ENCODE assay signal across 11 cellular contexts in the genomic region with DNA sequence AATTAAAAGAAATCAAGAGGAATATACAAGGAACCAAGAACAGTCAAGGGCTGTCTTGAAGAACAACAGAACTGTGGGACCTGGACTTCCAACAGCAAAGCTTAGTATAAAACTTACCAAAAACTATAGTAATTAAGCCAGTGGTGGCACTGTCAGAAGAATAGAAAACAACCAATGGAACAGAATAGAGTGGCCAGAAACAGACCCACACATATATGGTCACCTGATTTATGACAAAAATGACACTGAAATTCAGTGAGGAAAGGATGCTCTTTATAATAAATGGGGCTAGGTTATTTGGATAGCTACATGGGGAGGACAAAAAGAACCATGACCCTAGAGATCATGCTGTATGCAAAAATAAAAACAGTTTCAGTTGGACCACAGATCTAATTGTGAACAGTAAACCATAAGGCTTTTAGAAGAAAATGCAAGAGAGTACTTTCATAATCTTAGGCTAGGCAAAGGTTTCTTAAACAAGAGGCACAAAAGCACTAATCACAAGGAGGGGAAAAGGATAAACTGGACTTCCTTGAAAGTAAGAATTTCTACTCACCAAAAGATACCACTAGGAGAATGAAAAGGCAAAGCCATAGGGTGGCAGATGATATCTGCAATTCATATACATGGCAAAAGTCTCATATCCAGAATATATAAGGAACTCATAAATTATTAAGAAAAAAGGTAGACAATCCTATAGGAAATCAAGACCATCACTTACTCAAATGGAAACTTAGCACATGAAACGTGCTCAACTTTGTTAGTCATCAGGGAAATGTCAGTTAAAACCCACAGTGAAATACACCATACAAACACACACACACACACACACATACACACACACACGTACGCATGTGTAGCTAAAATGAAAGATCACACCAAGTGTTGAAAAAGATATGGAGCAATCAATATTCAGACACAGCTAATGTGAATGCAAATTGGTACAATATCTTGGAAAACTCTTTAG. TPM values are rescaled to one million over a fixed set of nuclear protein-coding genes. Genes with fewer than 3 reads are reported as not detected.
DNase-seq lines count a peak whose midpoint lies in the region; ATAC-seq lines count a peak whose summit lies in the region.
"Had no signal": no experiment of that assay in that cellular context is flagged by ENCODE, and none has a peak within 500 bp of the region (broad histone marks: within the 10 kb centered on the region; RNA-seq: fewer than 3 reads in every experiment).

No MANE protein-coding gene starts in this region.

- intact Hi-C loops in activated T-helper 1 cell treated with anti-CD3 and anti-CD28 coated beads, Interleukin-12 subunit alpha, Interleukin-12 subunit beta, Interleukin-2, Interleukin-4 antibody, amounts not matched to agents 30 ng/mL and 10 ng/mL and 1 ng/mL, durations not matched to agents 14 hours and 24 hours and 36 hours (cut with micrococcal nuclease): loop anchor here (1.0 to 2.0 kb wide), 3 partner anchors 21 to 139 kb away; a partner anchor contains a TSS

- H3K27me3 ChIP-seq in H7 (ENCODE audit: control insufficient read depth, insufficient read depth, low read length): no peaks in the 10 kb centered on the region
- H3K27me3 ChIP-seq: right atrium auricular region had no signal

- H3K4me3 Mint-ChIP-seq in activated T-helper 1 cell treated with anti-CD3 and anti-CD28 coated beads, Interleukin-12 subunit alpha, Interleukin-12 subunit beta, Interleukin-2, Interleukin-4 antibody, amounts not matched to agents 30 ng/mL and 10 ng/mL and 1 ng/mL, durations not matched to agents 14 hours and 24 hours and 36 hours: peak overlapping the region; percentile 43
- H3K4me3 Mint-ChIP-seq in stimulated activated memory B cell treated with anti-CD40 and anti-IgM and Interleukin-4, amounts not matched to agents 10 μg/mL and 1 μg/mL and 100 μg/mL, for 72 hours: no peak overlapping the region

- no peak for DNase-seq in activated T-helper 1 cell treated with anti-CD3 and anti-CD28 coated beads, Interleukin-12 subunit alpha, Interleukin-12 subunit beta, Interleukin-2, Interleukin-4 antibody, amounts not matched to agents 30 ng/mL and 10 ng/mL and 1 ng/mL, durations not matched to agents 14 hours and 24 hours and 36 hours (ENCODE audit: low spot score)
- DNase-seq in midbrain (lab: John Stamatoyannopoulos, UW) (no peak), H7 (no peak), activated gamma-delta T cell treated with Interleukin-2 at 50 U/mL for 16 hours (no peak)
- DNase-seq: effector memory CD4-positive, alpha-beta T cell; NCI-H82 had no signal

- H3K36me3 ChIP-seq in H7 (replicated peaks; ENCODE audit: control insufficient read depth, insufficient read depth, low read length): no peaks in the 10 kb centered on the region
- H3K36me3 ChIP-seq: right atrium auricular region had no signal

- H3K36me3 Mint-ChIP-seq in activated T-helper 1 cell treated with anti-CD3 and anti-CD28 coated beads, Interleukin-12 subunit alpha, Interleukin-12 subunit beta, Interleukin-2, Interleukin-4 antibody, amounts not matched to agents 30 ng/mL and 10 ng/mL and 1 ng/mL, durations not matched to agents 14 hours and 24 hours and 36 hours (ENCODE audit: low read depth): peaks cover 36% of the 10 kb centered on the region
- peaks cover 5% of the 10 kb centered on the region for H3K36me3 Mint-ChIP-seq in stimulated activated memory B cell treated with anti-CD40 and anti-IgM and Interleukin-4, amounts not matched to agents 10 μg/mL and 1 μg/mL and 100 μg/mL, for 72 hours

- peaks cover 4% of the 10 kb centered on the region for H3K9me3 Mint-ChIP-seq in activated T-helper 1 cell treated with anti-CD3 and anti-CD28 coated beads, Interleukin-12 subunit alpha, Interleukin-12 subunit beta, Interleukin-2, Interleukin-4 antibody, amounts not matched to agents 30 ng/mL and 10 ng/mL and 1 ng/mL, durations not matched to agents 14 hours and 24 hours and 36 hours
- no peaks in the 10 kb centered on the region for H3K9me3 Mint-ChIP-seq in stimulated activated memory B cell treated with anti-CD40 and anti-IgM and Interleukin-4, amounts not matched to agents 10 μg/mL and 1 μg/mL and 100 μg/mL, for 72 hours

- ATAC-seq in GM18502 (IDR thresholded peaks at IDR 0.05; ENCODE audit: poor library complexity, unreplicated experiment): peak; percentile 84
- peak; percentile 82 for ATAC-seq in GM21367 (IDR thresholded peaks at IDR 0.05; ENCODE audit: unreplicated experiment)
- ATAC-seq in HG03108 (IDR thresholded peaks at IDR 0.05; ENCODE audit: unreplicated experiment): peak; percentile 78
- no peak for ATAC-seq in stimulated activated memory B cell treated with anti-CD40 and anti-IgM and Interleukin-4, amounts not matched to agents 10 μg/mL and 1 μg/mL and 100 μg/mL, for 72 hours

- peak overlapping the region; percentile 77 for H3K27ac Mint-ChIP-seq in activated T-helper 1 cell treated with anti-CD3 and anti-CD28 coated beads, Interleukin-12 subunit alpha, Interleukin-12 subunit beta, Interleukin-2, Interleukin-4 antibody, amounts not matched to agents 30 ng/mL and 10 ng/mL and 1 ng/mL, durations not matched to agents 14 hours and 24 hours and 36 hours
- no peak overlapping the region for H3K27ac Mint-ChIP-seq in stimulated activated memory B cell treated with anti-CD40 and anti-IgM and Interleukin-4, amounts not matched to agents 10 μg/mL and 1 μg/mL and 100 μg/mL, for 72 hours

- H3K27me3 Mint-ChIP-seq in activated T-helper 1 cell treated with anti-CD3 and anti-CD28 coated beads, Interleukin-12 subunit alpha, Interleukin-12 subunit beta, Interleukin-2, Interleukin-4 antibody, amounts not matched to agents 30 ng/mL and 10 ng/mL and 1 ng/mL, durations not matched to agents 14 hours and 24 hours and 36 hours (ENCODE audit: insufficient read depth): no peaks in the 10 kb centered on the region
- H3K27me3 Mint-ChIP-seq in stimulated activated memory B cell treated with anti-CD40 and anti-IgM and Interleukin-4, amounts not matched to agents 10 μg/mL and 1 μg/mL and 100 μg/mL, for 72 hours: no peaks in the 10 kb centered on the region

- peaks cover 52% of the 10 kb centered on the region for H3K4me1 Mint-ChIP-seq in activated T-helper 1 cell treated with anti-CD3 and anti-CD28 coated beads, Interleukin-12 subunit alpha, Interleukin-12 subunit beta, Interleukin-2, Interleukin-4 antibody, amounts not matched to agents 30 ng/mL and 10 ng/mL and 1 ng/mL, durations not matched to agents 14 hours and 24 hours and 36 hours (ENCODE audit: low read depth)
- H3K4me1 Mint-ChIP-seq in stimulated activated memory B cell treated with anti-CD40 and anti-IgM and Interleukin-4, amounts not matched to agents 10 μg/mL and 1 μg/mL and 100 μg/mL, for 72 hours: peaks cover 24% of the 10 kb centered on the region

- no peak overlapping the region for H3K4me3 ChIP-seq in H7 (ENCODE audit: insufficient read depth, low read depth, low read length)
- H3K4me3 ChIP-seq: right atrium auricular region had no signal

RNA-seq across cellular contexts. Expression of a gene that starts 20.8 kb away (rescaled TPM):
- total RNA-seq in activated T-helper 1 cell treated with anti-CD3 and anti-CD28 coated beads, Interleukin-12 subunit alpha, Interleukin-12 subunit beta, Interleukin-2, Interleukin-4 antibody, amounts not matched to agents 30 ng/mL and 10 ng/mL and 1 ng/mL, durations not matched to agents 14 hours and 24 hours and 36 hours: 36.8 and 45.7 TPM in 2 replicates
- total RNA-seq in H7 (2014; rRNA removed; shearing (Covaris generic)): 62.9 and 91.6 TPM in 2 replicates
